Comparison of ENCODE assay signal across 8 cellular contexts in genomic region chr19:4060621-4061177, GRCh38. TPM values are rescaled to one million over a fixed set of nuclear protein-coding genes. Genes with fewer than 3 reads are reported as not detected.
DNase-seq lines count a peak whose midpoint lies in the region; ATAC-seq and TF ChIP-seq lines count a peak whose summit lies in the region.

No MANE protein-coding gene starts in this region.

- H3K27ac Mint-ChIP-seq in activated naive CD4-positive, alpha-beta T cell treated with anti-CD3 and anti-CD28 coated beads, Interleukin-2, amount 10 ng/mL, durations not matched to agents 7 days and 5 days: peak overlapping the region; percentile 62
- H3K27ac Mint-ChIP-seq in MCF 10A (ENCODE audit: low read depth, unreplicated experiment): peak overlapping the region; percentile 70

- CTCF ChIA-PET in activated naive CD4-positive, alpha-beta T cell treated with anti-CD3 and anti-CD28 coated beads, Interleukin-2, amount 10 ng/mL, durations not matched to agents 7 days and 5 days (lab: Charles Lee): no interaction called here
- CTCF ChIA-PET in MCF 10A (lab: Yijun Ruan, JAX): interaction anchor here (0.6 to 0.7 kb wide), 3 partner anchors 92 to 913 kb away, joined by 3 to 6 read pairs (median 3); no protein-coding TSS in a partner anchor

- no peaks in the 10 kb centered on the region for H3K27me3 ChIP-seq in tibial nerve

- H3K27ac ChIP-seq in mesodermal cell (ENCODE audit: low read depth, low read length, severe bottlenecking) (peak overlapping the region; percentile 83), tibial nerve (peak overlapping the region; percentile 88 to 100 (median 98))

- no peak for TF ChIP-seq POLR2A in tibial nerve (IDR thresholded peaks at IDR 0.05)

- H3K9me3 Mint-ChIP-seq in activated naive CD4-positive, alpha-beta T cell treated with anti-CD3 and anti-CD28 coated beads, Interleukin-2, amount 10 ng/mL, durations not matched to agents 7 days and 5 days: no peaks in the 10 kb centered on the region
- H3K9me3 Mint-ChIP-seq in MCF 10A (ENCODE audit: unreplicated experiment): no peaks in the 10 kb centered on the region

- intact Hi-C loops in MCF 10A (cut with micrococcal nuclease): loop anchor here (1.0 to 10.0 kb wide), 2 partner anchors 8 to 144 kb away; no protein-coding TSS in a partner anchor

- peaks cover 20% of the 10 kb centered on the region for H3K36me3 Mint-ChIP-seq in activated naive CD4-positive, alpha-beta T cell treated with anti-CD3 and anti-CD28 coated beads, Interleukin-2, amount 10 ng/mL, durations not matched to agents 7 days and 5 days
- peaks cover 40% of the 10 kb centered on the region for H3K36me3 Mint-ChIP-seq in MCF 10A (ENCODE audit: insufficient read depth, unreplicated experiment)

- H3K9me3 ChIP-seq in mesodermal cell (ENCODE audit: control insufficient read depth, low read length) (no peaks in the 10 kb centered on the region), tibial nerve (no peaks in the 10 kb centered on the region)

- WGBS in mesodermal cell (ENCODE audit: insufficient coverage in 2 of 2), 2 experiments: 96 to 97% methylated on average over 13 to 15 of the region's 16 CpGs
- WGBS in tibial nerve, 2 donors: 65 to 66% methylated on average over 15 of the region's 16 CpGs

- TF ChIP-seq EP300 in tibial nerve (IDR thresholded peaks at IDR 0.05): no peak

- H3K4me3 ChIP-seq in mesodermal cell (ENCODE audit: extremely low read depth, insufficient read depth, low read length, poor library complexity, severe bottlenecking) (no peak overlapping the region), tibial nerve (peak overlapping the region in 3 of 4 donors; percentile 45 to 100 (median 49))

- POLR2A ChIA-PET in MCF 10A (lab: Yijun Ruan, JAX): interaction anchor here (0.6 to 4.2 kb wide), 8 partner anchors 8 to 1976 kb away, joined by 4 to 20 read pairs (median 4); partner anchors contain the start of genes DOHH, EEF2 and PIAS4

- no peak overlapping the region for H3K4me3 Mint-ChIP-seq in activated naive CD4-positive, alpha-beta T cell treated with anti-CD3 and anti-CD28 coated beads, Interleukin-2, amount 10 ng/mL, durations not matched to agents 7 days and 5 days
- H3K4me3 Mint-ChIP-seq in MCF 10A (ENCODE audit: unreplicated experiment): peak overlapping the region; percentile 68

- BruUV-seq in MCF 10A (replicated peaks; lab: Mats Ljungman, UMichigan): no TSS peak

- peaks cover 17% of the 10 kb centered on the region for H3K4me1 Mint-ChIP-seq in activated naive CD4-positive, alpha-beta T cell treated with anti-CD3 and anti-CD28 coated beads, Interleukin-2, amount 10 ng/mL, durations not matched to agents 7 days and 5 days
- peaks cover 17% of the 10 kb centered on the region for H3K4me1 Mint-ChIP-seq in MCF 10A (ENCODE audit: insufficient read depth, unreplicated experiment)

- TF ChIP-seq CTCF in MCF 10A (IDR thresholded peaks at IDR 0.05; ENCODE audit: unreplicated experiment): no peak
- no peak for TF ChIP-seq CTCF in tibial nerve (IDR thresholded peaks at IDR 0.05)

- no peak for ATAC-seq in GM18511 (IDR thresholded peaks at IDR 0.05; ENCODE audit: unreplicated experiment)

- H3K4me1 ChIP-seq in mesodermal cell (ENCODE audit: control insufficient read depth, insufficient read depth, low read length, poor library complexity, severe bottlenecking): peaks cover 22% of the 10 kb centered on the region
- H3K4me1 ChIP-seq in tibial nerve: peaks cover 0 to 85% (median 65%) of the 10 kb centered on the region in 4 donors

- DNase-seq in activated naive CD4-positive, alpha-beta T cell treated with anti-CD3 and anti-CD28 coated beads, Interleukin-2, amount 10 ng/mL, durations not matched to agents 7 days and 5 days: no peak
- no peak for DNase-seq in activated naive CD4-positive, alpha-beta T cell treated with anti-CD3 and anti-CD28 coated beads, Interleukin-2, amount 50 U/mL, for 16 hours
- DNase-seq in MCF 10A (ENCODE audit: unreplicated experiment) (no peak), tibial nerve (ENCODE audit: low spot score in 2 of 2) (no peak), superior temporal gyrus (ENCODE audit: extremely low spot score) (no peak), HUDEP-2 (lab: John Stamatoyannopoulos, UW; ENCODE audit: unreplicated experiment in 76 of 76) (no peak)

- H3K36me3 ChIP-seq in mesodermal cell (ENCODE audit: control insufficient read depth, insufficient read depth, low read length) (peaks cover 24% of the 10 kb centered on the region), tibial nerve (peaks cover 0 to 7% (median 0%) of the 10 kb centered on the region in 3 donors)

- no peaks in the 10 kb centered on the region for H3K27me3 Mint-ChIP-seq in activated naive CD4-positive, alpha-beta T cell treated with anti-CD3 and anti-CD28 coated beads, Interleukin-2, amount 10 ng/mL, durations not matched to agents 7 days and 5 days
- H3K27me3 Mint-ChIP-seq in MCF 10A (ENCODE audit: insufficient read depth, unreplicated experiment): no peaks in the 10 kb centered on the region

RNA-seq across cellular contexts. Expression of gene ZBTB7A, which starts 6.0 kb away (rescaled TPM):
- total RNA-seq in MCF 10A (2022): 32.7 and 35.1 TPM in 2 replicates
- 9.1 TPM for polyA plus RNA-seq in mesodermal cell (2013, experiment 1 of 2)
- polyA plus RNA-seq in mesodermal cell (2013, experiment 2 of 2): 8.0 TPM
- total RNA-seq in tibial nerve: 10 to 100 TPM; 64.9 to 97.7 (median 86.7) TPM

RNA-seq across cellular contexts. Expression of gene PIAS4, which starts 53.2 kb away (rescaled TPM):
- 15.1 and 31.4 TPM in 2 replicates for total RNA-seq in MCF 10A (2022)
- 37.9 TPM for polyA plus RNA-seq in mesodermal cell (2013, experiment 1 of 2)
- 25.8 TPM for polyA plus RNA-seq in mesodermal cell (2013, experiment 2 of 2)
- total RNA-seq in tibial nerve: 10 to 100 TPM; 23.0 to 32.4 (median 26.3) TPM
